27 cellular contexts compared by ENCODE assay signal in the genomic region with DNA sequence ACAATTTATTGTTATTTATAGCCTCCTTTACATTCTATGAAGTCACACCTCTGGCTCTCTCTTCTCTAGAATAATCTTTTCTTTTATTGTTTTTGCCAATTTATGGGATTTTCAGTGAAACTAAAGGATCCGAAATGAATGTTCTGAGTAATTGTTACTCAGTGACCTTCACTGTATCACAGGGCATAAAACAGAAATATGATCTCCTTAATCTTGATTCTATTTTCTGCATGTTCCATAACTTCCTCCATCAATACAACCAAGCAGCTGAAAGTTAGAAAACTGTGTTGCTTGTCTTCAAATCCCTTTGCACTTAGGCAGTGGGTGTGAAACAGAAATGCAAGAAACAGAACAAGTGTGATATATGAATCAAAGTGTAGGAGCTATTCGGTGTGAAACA. TPM values are rescaled to one million over a fixed set of nuclear protein-coding genes. Genes with fewer than 3 reads are reported as not detected.
"Had no signal": no experiment of that assay in that cellular context is flagged by ENCODE, and none has a peak within 500 bp of the region (broad histone marks: within the 10 kb centered on the region; RNA-seq: fewer than 3 reads in every experiment).

No MANE protein-coding gene starts in this region.

- H3K27me3 ChIP-seq: dorsolateral prefrontal cortex, hepatocyte, right lobe of liver, stomach had no signal

- H3K9me3 ChIP-seq: psoas muscle, right lobe of liver had no signal

- H2AFZ ChIP-seq: hepatocyte had no signal

- H3K27ac Mint-ChIP-seq: naive B cell had no signal

- H3K79me2 ChIP-seq: hepatocyte had no signal

- ATAC-seq: esophagus mucosa, left colon, left ventricle myocardium superior, psoas muscle, right lobe of liver had no signal

- H3K27me3 Mint-ChIP-seq: naive B cell had no signal

- H3K4me2 ChIP-seq: hepatocyte had no signal

- H3K9me3 Mint-ChIP-seq: nephron had no signal

- H3K36me3 ChIP-seq: right lobe of liver, stomach had no signal

- H3K4me1 Mint-ChIP-seq: naive B cell had no signal

- H3K4me3 ChIP-seq: coronary artery, dorsolateral prefrontal cortex, hepatocyte, lung, psoas muscle, right lobe of liver, skin epidermis, stomach had no signal

- H3K36me3 Mint-ChIP-seq: naive B cell had no signal

- H3K4me3 Mint-ChIP-seq: naive B cell, nephron had no signal

- H3K4me1 ChIP-seq: psoas muscle, right lobe of liver had no signal

- H3K27ac ChIP-seq: coronary artery, dorsolateral prefrontal cortex, hepatocyte, psoas muscle, right lobe of liver, skin epidermis, stomach had no signal

- DNase-seq: dorsolateral prefrontal cortex; effector CD8-positive, alpha-beta T cell; head of caudate nucleus; left colon; left ventricle myocardium superior; naive B cell; occipital lobe; psoas muscle; retina; right lobe of liver; stimulated activated CD4-positive, alpha-beta T cell treated with anti-CD3 and anti-CD28 coated beads, Interleukin-12 subunit alpha, Interleukin-12 subunit beta, amount 100 ng/mL, for 4 hours; stimulated activated naive CD4-positive, alpha-beta T cell; stomach; substantia nigra; trophoblast cell had no signal

RNA-seq across cellular contexts. Expression of gene FERD3L, which starts 57.4 kb away (rescaled TPM):
- total RNA-seq: cerebellum, esophagus mucosa, fibroblast of lung, fibroblast of villous mesenchyme, hepatocyte, kidney epithelial cell, left colon, left ventricle myocardium superior, lung, occipital lobe, psoas muscle, right lobe of liver, stomach, urinary bladder had no signal
- polyA plus RNA-seq: fibroblast of lung, hepatocyte, lung, psoas muscle, stomach, thymus had no signal
